ENCODE assay signal across 7 cellular contexts in the genomic region with DNA sequence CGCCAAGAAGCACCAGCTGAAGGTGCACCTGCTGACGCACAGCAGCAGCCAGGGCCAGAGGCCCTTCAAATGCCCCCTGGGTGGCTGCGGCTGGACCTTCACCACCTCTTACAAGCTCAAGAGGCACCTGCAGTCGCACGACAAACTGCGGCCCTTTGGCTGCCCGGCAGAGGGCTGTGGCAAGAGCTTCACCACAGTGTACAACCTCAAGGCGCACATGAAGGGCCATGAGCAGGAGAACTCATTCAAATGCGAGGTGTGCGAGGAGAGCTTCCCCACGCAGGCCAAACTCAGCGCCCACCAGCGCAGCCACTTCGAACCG. TPM values are rescaled to one million over a fixed set of nuclear protein-coding genes. Genes with fewer than 3 reads are reported as not detected.
DNase-seq lines count a peak whose midpoint lies in the region; ATAC-seq, FAIRE-seq and TF ChIP-seq lines count a peak whose summit lies in the region.
"Not testable (repeated sequence)": the region's sequence is repeated elsewhere in the genome, so short reads cannot be mapped to it uniquely, and the experiment has no call there.

No MANE protein-coding gene starts in this region.

- FAIRE-seq in GM12891 (lab: Jason Lieb, UNC): peak; percentile 78

- H3K4me3 ChIP-seq in LNCaP clone FGC (ENCODE audit: low read depth, low read length): peak overlapping the region; percentile 51

- not testable (repeated sequence) for DNase-seq in GM12891 (ENCODE audit: insufficient read length, low spot score); left ventricle myocardium superior
- peak; percentile 18 for DNase-seq in LNCaP clone FGC (ENCODE audit: low read depth)
- peak; percentile 70 for DNase-seq in SK-N-DZ (ENCODE audit: low spot score)
- DNase-seq in astrocyte of the hippocampus (ENCODE audit: low read depth, low spot score): peak; percentile 55
- peak; percentile 14 for DNase-seq in occipital lobe (lab: John Stamatoyannopoulos, UW)

- intact Hi-C loops in left ventricle myocardium superior (cut with micrococcal nuclease): not testable (repeated sequence)

- TF ChIP-seq CTCF in LNCaP clone FGC (IDR thresholded peaks at IDR 0.05; ENCODE audit: control insufficient read depth, extremely low read depth, insufficient read depth): 0 out of 2 replicates have a peak, but pooled peaks have one; percentile 24

- not testable (repeated sequence) for TF ChIP-seq POLR2A in GM12891 (IDR thresholded peaks at IDR 0.05; ENCODE audit: low read depth, low read length)

- peak; percentile 31 for ATAC-seq in HG02571 (IDR thresholded peaks at IDR 0.05; ENCODE audit: unreplicated experiment)
- peak; percentile 53 for ATAC-seq in left ventricle myocardium superior

RNA-seq across cellular contexts. Expression of gene ZXDB, which starts 1.0 kb away (rescaled TPM):
- polyA plus RNA-seq in GM12891 (2012; ENCODE audit: low read depth, missing spikeins): 1.8 TPM
- polyA plus RNA-seq in SK-N-DZ (2014; cell fraction: cytosol; rRNA removed): 3.2 and 3.3 TPM in 2 replicates
- polyA plus RNA-seq in SK-N-DZ (2014; cell fraction: nucleus; rRNA removed): 1.2 and 1.9 TPM in 2 replicates
- 5.4 TPM for total RNA-seq in left ventricle myocardium superior
- total RNA-seq in occipital lobe: 20.0 TPM
